ENCODE assay signal across 20 cellular contexts in the genomic region with DNA sequence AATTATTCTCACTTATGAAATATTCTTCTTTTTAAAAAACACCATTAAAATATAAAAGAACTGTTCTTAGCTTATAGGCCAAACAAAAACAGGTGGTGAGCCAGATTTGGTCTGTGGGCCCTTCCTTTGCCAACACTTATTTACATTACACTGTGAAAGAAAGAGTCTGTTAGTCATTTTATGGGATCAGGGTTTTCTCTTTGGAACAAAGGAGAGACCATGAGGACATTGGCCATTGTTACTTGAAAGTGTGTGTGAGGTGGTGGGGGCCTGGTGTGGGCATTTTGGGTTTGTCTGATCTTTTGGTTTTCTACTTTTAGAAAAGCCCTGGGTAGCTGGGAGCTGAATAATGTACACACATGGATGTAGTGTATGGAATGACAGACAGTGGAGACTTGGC.
A peak's percentile ranks its signal among the peaks of the same experiment; 100 is the strongest.
DNase-seq lines count a peak whose midpoint lies in the region; TF ChIP-seq lines count a peak whose summit lies in the region.
"Had no signal": no experiment of that assay in that cellular context is flagged by ENCODE, and none has a peak within 500 bp of the region (broad histone marks: within the 10 kb centered on the region; RNA-seq: fewer than 3 reads in every experiment).

No MANE protein-coding gene starts in this region.

- TF ChIP-seq CTCF in VCaP (conservative IDR thresholded peaks at IDR 0.05): no peak
- no peak for TF ChIP-seq CTCF in PC-9 (conservative IDR thresholded peaks at IDR 0.05)
- TF ChIP-seq CTCF in glutamatergic neuron (IDR thresholded peaks at IDR 0.05; ENCODE audit: partially characterized antibody, unreplicated experiment): no peak

- H3K36me3 ChIP-seq in PC-9 (ENCODE audit: low read depth): no peaks in the 10 kb centered on the region
- H3K36me3 ChIP-seq: heart right ventricle, thoracic aorta, vagina had no signal

- peaks cover 13% of the 10 kb centered on the region for H3K4me1 ChIP-seq in PC-9 (replicated peaks; ENCODE audit: insufficient read depth)
- H3K4me1 ChIP-seq: heart right ventricle, parathyroid adenoma, vagina had no signal

- H3K79me2 ChIP-seq in PC-9 (ENCODE audit: low read depth): no peaks in the 10 kb centered on the region
- H3K79me2 ChIP-seq: parathyroid adenoma had no signal

- no peaks in the 10 kb centered on the region for H3K9me3 ChIP-seq in PC-9 (ENCODE audit: insufficient read depth, low read depth)

- H3K27ac Mint-ChIP-seq in glutamatergic neuron (ENCODE audit: unreplicated experiment): no peak overlapping the region
- H3K27ac Mint-ChIP-seq: CD14-positive monocyte had no signal

- CTCF ChIA-PET in PC-9 (lab: Charles Lee): no interaction called here

- no peaks in the 10 kb centered on the region for H3K27me3 ChIP-seq in PC-9 (ENCODE audit: insufficient read depth, low read depth)
- H3K27me3 ChIP-seq: vagina had no signal

- no peak overlapping the region for H2AFZ ChIP-seq in PC-9
- H2AFZ ChIP-seq: parathyroid adenoma had no signal

- H3K27ac ChIP-seq in VCaP: peak overlapping the region; percentile 18; the same call in 1 of the 2 replicates
- H3K27ac ChIP-seq in PC-9: no peak overlapping the region
- H3K27ac ChIP-seq: heart right ventricle, parathyroid adenoma, thoracic aorta, vagina had no signal

- no peak overlapping the region for H3K4me2 ChIP-seq in PC-9

- H3K27me3 Mint-ChIP-seq in glutamatergic neuron (ENCODE audit: unreplicated experiment): no peaks in the 10 kb centered on the region

- H3K9me2 ChIP-seq in PC-9 (ENCODE audit: insufficient read depth): no peaks in the 10 kb centered on the region

- H4K20me1 ChIP-seq in PC-9 (ENCODE audit: insufficient read depth): no peaks in the 10 kb centered on the region

- intact Hi-C loops in PC-9 (cut with micrococcal nuclease; ENCODE audit: unreplicated experiment): no loop called here

- no peak overlapping the region for H3K4me3 ChIP-seq in PC-9
- H3K4me3 ChIP-seq: heart right ventricle, thoracic aorta, vagina had no signal

- peak; percentile 23 for DNase-seq in COLO668 (lab: John Stamatoyannopoulos, UW; ENCODE audit: unreplicated experiment)
- DNase-seq in Daoy (ENCODE audit: low read depth): peak; percentile 47
- DNase-seq in NCI-H2081 treated with DMSO at 0.1 percent for 48 hours (lab: John Stamatoyannopoulos, UW): peak; percentile 72
- DNase-seq in activated T-cell treated with anti-CD3 and anti-CD28 coated beads for 4 hours: no peak
- no peak for DNase-seq in PC-9
- DNase-seq in glutamatergic neuron: no peak
- DNase-seq: activated CD4-positive, alpha-beta T cell treated with anti-CD3 and anti-CD28 coated beads, Interleukin-2, amount 50 U/mL, for 4 hours; activated CD4-positive, CD25-positive, alpha-beta regulatory T cell; activated effector memory CD4-positive, alpha-beta T cell treated with anti-CD3 and anti-CD28 coated beads, Interleukin-2, amount 50 U/mL, for 16 hours; heart right ventricle; NCI-H1930; NCI-H82; right cardiac atrium; SHP77 treated with DMSO at 0.1 percent for 48 hours; stimulated activated naive CD8-positive, alpha-beta T cell treated with anti-CD3 and anti-CD28 coated beads, Interleukin-15, Interleukin-2, amounts not matched to agents 100 U/mL and 50 U/mL, for 24 hours had no signal

- no peaks in the 10 kb centered on the region for H3F3A ChIP-seq in PC-9 (ENCODE audit: insufficient read depth, low read depth)

- H3K36me3 Mint-ChIP-seq in glutamatergic neuron (ENCODE audit: unreplicated experiment): peaks cover 18% of the 10 kb centered on the region
- H3K36me3 Mint-ChIP-seq: CD14-positive monocyte had no signal

- no TSS peak for BruUV-seq in PC-9 (replicated peaks; lab: Mats Ljungman, UMichigan)

- H3K4me1 Mint-ChIP-seq in glutamatergic neuron (ENCODE audit: low read depth, unreplicated experiment): peaks cover 3% of the 10 kb centered on the region
- H3K4me1 Mint-ChIP-seq: CD14-positive monocyte had no signal

- no peak overlapping the region for H3K4me3 Mint-ChIP-seq in glutamatergic neuron (ENCODE audit: unreplicated experiment)
- H3K4me3 Mint-ChIP-seq: CD14-positive monocyte had no signal

- peaks cover 6% of the 10 kb centered on the region for H3K9me3 Mint-ChIP-seq in glutamatergic neuron (ENCODE audit: unreplicated experiment)

- POLR2A ChIA-PET in PC-9 (lab: Charles Lee; ENCODE audit: unreplicated experiment): no interaction called here

Comparison
In these comparisons a context has a peak if more than half of its experiments do, and no peak if none do; other contexts are left out.
1. DNase-seq: peak in COLO668 (single experiment), Daoy (single experiment) and NCI-H2081 treated with DMSO at 0.1 percent for 48 hours (single experiment); none in activated T-cell treated with anti-CD3 and anti-CD28 coated beads for 4 hours (single experiment), PC-9 (0 of 2) and glutamatergic neuron (single experiment).